In genomic region chr20:8454137-8454712, GRCh38 we compare ENCODE assay signal across 1 cellular context.
TF ChIP-seq lines count a peak whose summit lies in the region.

No MANE protein-coding gene starts in this region.

TF ChIP-seq in SK-N-SH, 30 proteins besides CTCF, POLR2A, EP300 and RAD21 (continued from another document):
- peak; percentile 44; the same call in 1 of the 2 replicates for TF ChIP-seq MEF2A (IDR thresholded peaks at IDR 0.05; ENCODE audit: borderline replicate concordance, low read depth)
- TF ChIP-seq PBX3 (IDR thresholded peaks at IDR 0.05) = peak; percentile 97
